1 cellular context compared by ENCODE assay signal in the genomic region with DNA sequence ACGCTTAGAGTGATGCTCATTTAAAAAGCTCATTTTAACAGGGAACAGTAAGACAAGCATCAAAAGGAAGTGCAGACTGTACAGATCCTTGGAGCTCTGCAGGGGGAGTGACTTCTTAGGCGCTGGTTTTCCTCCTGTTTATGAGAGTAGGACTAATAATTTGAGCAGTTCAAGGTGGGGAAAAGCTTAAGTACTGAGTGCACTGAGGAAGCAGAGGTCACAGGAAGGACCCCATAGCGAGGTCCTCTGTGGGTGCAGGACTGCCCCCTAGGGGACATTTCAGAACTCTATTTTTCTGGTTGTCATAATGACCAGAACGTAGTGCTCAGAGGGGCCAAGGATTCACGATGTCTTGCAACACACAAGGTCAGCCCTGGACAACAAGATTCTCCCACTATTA.
TF ChIP-seq lines count a peak whose summit lies in the region.

No MANE protein-coding gene starts in this region.

TF ChIP-seq in HEK293, 187 proteins besides CTCF, POLR2A, EP300 and RAD21 (continued from another document):
- TF ChIP-seq HIC1 (tag by site-specific recombination; IDR thresholded peaks at IDR 0.05) = no peak
- TF ChIP-seq ZNF654 (tag by site-specific recombination; IDR thresholded peaks at IDR 0.05; ENCODE audit: low read depth) = peak; percentile 62
- TF ChIP-seq ZNF394 (tag by site-specific recombination; IDR thresholded peaks at IDR 0.05; ENCODE audit: borderline replicate concordance) = 0 out of 2 replicates have a peak, but pooled peaks have one; percentile 18
- no peak for TF ChIP-seq ZNF174 (tag by site-specific recombination; IDR thresholded peaks at IDR 0.05)
- TF ChIP-seq AEBP2 (tag by site-specific recombination; IDR thresholded peaks at IDR 0.05; ENCODE audit: borderline replicate concordance) = no peak
- no peak for TF ChIP-seq IKZF3 (tag by site-specific recombination; IDR thresholded peaks at IDR 0.05)
- no peak for TF ChIP-seq OSR2 (tag by site-specific recombination; IDR thresholded peaks at IDR 0.05)
- no peak for TF ChIP-seq ZNF544 (tag by site-specific recombination; IDR thresholded peaks at IDR 0.05)
- no peak for TF ChIP-seq HOXC10 (CRISPR knock-in tag; IDR thresholded peaks at IDR 0.05)
- TF ChIP-seq GLIS1 (tag by site-specific recombination; IDR thresholded peaks at IDR 0.05) = peak; percentile 75
- TF ChIP-seq ZSCAN16 (tag by site-specific recombination; IDR thresholded peaks at IDR 0.05) = no peak
- no peak for TF ChIP-seq ZNF280D (tag by site-specific recombination; IDR thresholded peaks at IDR 0.05)
- no peak for TF ChIP-seq SCRT2 (tag by site-specific recombination; IDR thresholded peaks at IDR 0.05)
- peak; percentile 13; the same call in 1 of the 2 replicates for TF ChIP-seq ZNF600 (tag by site-specific recombination; IDR thresholded peaks at IDR 0.05)
- no peak for TF ChIP-seq SP3 (tag by site-specific recombination; IDR thresholded peaks at IDR 0.05)
- TF ChIP-seq GLI2 (tag by site-specific recombination; IDR thresholded peaks at IDR 0.05; ENCODE audit: borderline replicate concordance, low read depth) = no peak
- TF ChIP-seq ZNF157 (tag by site-specific recombination; IDR thresholded peaks at IDR 0.05) = no peak
- no peak for TF ChIP-seq ATF2 (tag by site-specific recombination; IDR thresholded peaks at IDR 0.05; ENCODE audit: low read depth)
- no peak for TF ChIP-seq ZNF548 (tag by site-specific recombination; IDR thresholded peaks at IDR 0.05)
- no peak for TF ChIP-seq MEIS1 (CRISPR knock-in tag; IDR thresholded peaks at IDR 0.05; ENCODE audit: borderline replicate concordance)
